ENCODE assay signal across 8 cellular contexts in the genomic region with DNA sequence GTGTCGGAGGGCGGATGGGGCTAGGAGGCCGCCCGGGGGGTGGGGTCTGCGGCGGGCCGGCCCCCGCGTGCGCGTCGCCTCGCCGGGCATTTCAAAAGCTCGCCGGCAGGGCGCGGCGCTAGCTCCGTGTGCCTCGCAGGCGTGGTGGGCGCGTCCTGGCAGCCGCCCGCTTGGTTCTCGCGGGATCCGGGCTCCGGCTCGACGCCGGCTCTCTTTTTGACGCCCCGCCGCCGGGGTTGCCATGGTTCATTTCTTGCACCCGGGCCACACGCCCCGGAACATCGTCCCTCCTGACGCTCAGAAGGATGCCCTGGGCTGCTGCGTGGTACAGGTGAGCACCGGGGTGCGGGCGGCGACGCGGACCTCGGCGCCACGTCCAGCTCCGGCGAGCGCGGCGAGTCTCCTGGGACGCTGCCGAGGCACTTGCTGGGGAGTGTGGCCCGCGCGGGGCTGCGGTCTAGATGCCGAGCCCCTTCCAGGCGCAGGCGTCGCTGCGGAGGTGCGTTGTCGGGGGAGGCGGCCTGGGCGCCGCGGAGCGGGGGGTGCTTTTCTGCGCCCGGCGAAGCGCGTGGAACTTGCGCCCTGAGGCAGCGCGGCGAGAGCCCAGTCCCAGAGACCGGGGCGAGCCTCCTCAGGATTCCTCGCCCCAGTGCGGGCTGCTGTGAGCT. TPM values are rescaled to one million over a fixed set of nuclear protein-coding genes. Genes with fewer than 3 reads are reported as not detected.
DNase-seq lines count a peak whose midpoint lies in the region; ATAC-seq and TF ChIP-seq lines count a peak whose summit lies in the region.

ZYG11A (plus strand) TSS at position 118 of the 668 bp plus-strand sequence; CDS start at position 242, 124 bp downstream.

- H3K4me1 Mint-ChIP-seq in CD8-positive, alpha-beta memory T cell, result peaks cover 0 to 7% (median 7%) of the 10 kb centered on the region in 3 donors
- H3K4me1 Mint-ChIP-seq in activated naive CD4-positive, alpha-beta T cell treated with anti-CD3 and anti-CD28 coated beads for 36 hours (ENCODE audit: low read depth), result peaks cover 1% of the 10 kb centered on the region

- H3K36me3 Mint-ChIP-seq in CD8-positive, alpha-beta memory T cell, result no peaks in the 10 kb centered on the region
- H3K36me3 Mint-ChIP-seq in activated naive CD4-positive, alpha-beta T cell treated with anti-CD3 and anti-CD28 coated beads for 36 hours (ENCODE audit: low read depth), result no peaks in the 10 kb centered on the region

- H3K9me3 ChIP-seq in CD8-positive, alpha-beta memory T cell (ENCODE audit: low read length), result no peaks in the 10 kb centered on the region
- no peaks in the 10 kb centered on the region for H3K9me3 ChIP-seq in heart right ventricle
- no peaks in the 10 kb centered on the region for H3K9me3 ChIP-seq in sigmoid colon

- POLR2A ChIA-PET in CD8-positive, alpha-beta memory T cell (lab: Charles Lee), result interaction anchor here (0.6 kb wide), 2 partner anchors 94 to 116 kb away, joined by 3 to 4 read pairs; partner anchors contain the start of gene ZYG11B

- H3K36me3 ChIP-seq in CD8-positive, alpha-beta memory T cell (ENCODE audit: insufficient read depth, low read length), result no peaks in the 10 kb centered on the region
- H3K36me3 ChIP-seq in heart right ventricle (no peaks in the 10 kb centered on the region), sigmoid colon (no peaks in the 10 kb centered on the region)

- peak within 1 kb of the TSS; percentile 50 for H3K4me3 ChIP-seq in CD8-positive, alpha-beta memory T cell (ENCODE audit: low read length)
- H3K4me3 ChIP-seq in heart right ventricle, result peak within 1 kb of the TSS; percentile 19 to 56 (median 46)
- H3K4me3 ChIP-seq in sigmoid colon, result peak within 1 kb of the TSS; percentile 14 to 47 (median 38)

- H3K4me1 ChIP-seq in CD8-positive, alpha-beta memory T cell (ENCODE audit: insufficient read depth, low read length), result no peaks in the 10 kb centered on the region
- H3K4me1 ChIP-seq in heart right ventricle, result peaks cover 0 to 14% (median 10%) of the 10 kb centered on the region in 9 donors
- H3K4me1 ChIP-seq in sigmoid colon, result peaks cover 0 to 16% (median 12%) of the 10 kb centered on the region in 4 donors

- H3K4me3 Mint-ChIP-seq in CD8-positive, alpha-beta memory T cell, result peak within 1 kb of the TSS; percentile 45 to 84 (median 66)
- H3K4me3 Mint-ChIP-seq in activated naive CD4-positive, alpha-beta T cell treated with anti-CD3 and anti-CD28 coated beads for 36 hours, result peak within 1 kb of the TSS; percentile 65

- TF ChIP-seq POLR2A in sigmoid colon (IDR thresholded peaks at IDR 0.05), result no peak

- peaks cover 37% of the 10 kb centered on the region in 2 donors for H3K27me3 Mint-ChIP-seq in CD8-positive, alpha-beta memory T cell
- H3K27me3 Mint-ChIP-seq in activated naive CD4-positive, alpha-beta T cell treated with anti-CD3 and anti-CD28 coated beads for 36 hours (ENCODE audit: low read depth), result peaks cover 18% of the 10 kb centered on the region

- H3K27ac Mint-ChIP-seq in CD8-positive, alpha-beta memory T cell, result peak within 1 kb of the TSS in 1 of 8 donors; percentile 15
- H3K27ac Mint-ChIP-seq in activated naive CD4-positive, alpha-beta T cell treated with anti-CD3 and anti-CD28 coated beads for 36 hours, result no peak within 1 kb of the TSS

- H3K27me3 ChIP-seq in CD8-positive, alpha-beta memory T cell (ENCODE audit: insufficient read depth, low read length, poor library complexity, severe bottlenecking), result peaks cover 12% of the 10 kb centered on the region
- H3K27me3 ChIP-seq in heart right ventricle (peaks cover 0 to 58% (median 43%) of the 10 kb centered on the region in 7 donors), sigmoid colon (peaks cover 13 to 58% (median 24%) of the 10 kb centered on the region in 3 donors)

- intact Hi-C loops in activated naive CD4-positive, alpha-beta T cell treated with anti-CD3 and anti-CD28 coated beads for 36 hours (cut with micrococcal nuclease), result loop anchor here (1.0 to 10.0 kb wide), 3 partner anchors 79 to 342 kb away; partner anchors contain the start of gene ECHDC2
- intact Hi-C loops in heart right ventricle (cut with DNase I) (no loop called here), sigmoid colon (cut with DNase I) (loop anchor here (10.0 kb wide), 1 partner anchor 342 kb away; no protein-coding TSS in a partner anchor)

- no peak for TF ChIP-seq EP300 in sigmoid colon (IDR thresholded peaks at IDR 0.05)

- peaks cover 0 to 3% (median 0%) of the 10 kb centered on the region in 5 donors for H3K9me3 Mint-ChIP-seq in CD8-positive, alpha-beta memory T cell
- no peaks in the 10 kb centered on the region for H3K9me3 Mint-ChIP-seq in activated naive CD4-positive, alpha-beta T cell treated with anti-CD3 and anti-CD28 coated beads for 36 hours

- 1 to 2% methylated on average over 60 to 88 of the region's 88 CpGs for WGBS in heart right ventricle, 2 donors
- 2 to 16% methylated on average over 88 of the region's 88 CpGs for WGBS in sigmoid colon, 2 donors

- ATAC-seq in GM19467 (IDR thresholded peaks at IDR 0.05; ENCODE audit: unreplicated experiment) (peak; percentile 85), heart right ventricle (peak; percentile 70 to 95 (median 88))

- peak within 1 kb of the TSS; percentile 78 for H3K27ac ChIP-seq in CD8-positive, alpha-beta memory T cell (ENCODE audit: low read depth, low read length)
- H3K27ac ChIP-seq in heart right ventricle (no peak within 1 kb of the TSS), sigmoid colon (no peak within 1 kb of the TSS), substantia nigra (ENCODE audit: low read depth, low read length, poor library complexity, severe bottlenecking) (no peak within 1 kb of the TSS)

- TF ChIP-seq CTCF in heart right ventricle (IDR thresholded peaks at IDR 0.05) (peak in 7 of 9 donors; percentile 11 to 47 (median 40)), sigmoid colon (IDR thresholded peaks at IDR 0.05) (peak in 1 of 4 experiments; percentile 19)

- CTCF ChIA-PET in CD8-positive, alpha-beta memory T cell (lab: Charles Lee), result no interaction called here
- CTCF ChIA-PET in activated naive CD4-positive, alpha-beta T cell treated with anti-CD3 and anti-CD28 coated beads for 36 hours (lab: Charles Lee), result interaction anchor here (0.7 to 1.5 kb wide), 5 partner anchors 10 to 340 kb away, joined by 3 read pairs; no protein-coding TSS in a partner anchor

- peak; percentile 22 to 71 (median 67) for DNase-seq in CD8-positive, alpha-beta memory T cell
- DNase-seq in HUDEP-2 (lab: John Stamatoyannopoulos, UW; ENCODE audit: unreplicated experiment in 76 of 76), result peak in 75 of 76 experiments; percentile 16 to 92 (median 81)
- peak; percentile 98 for DNase-seq in RPMI8226
- DNase-seq in activated naive CD4-positive, alpha-beta T cell treated with anti-CD3 and anti-CD28 coated beads for 36 hours, result peak; percentile 81
- peak; percentile 38 to 58 for DNase-seq in heart right ventricle
- no peak for DNase-seq in sigmoid colon
- no peak for DNase-seq in substantia nigra (lab: John Stamatoyannopoulos, UW)

RNA-seq across cellular contexts. Expression of gene ZYG11A, which starts in this region (rescaled TPM):
- under 1 TPM; 0.04 to 0.07 TPM for total RNA-seq in CD8-positive, alpha-beta memory T cell
- not detected for polyA plus RNA-seq in CD8-positive, alpha-beta memory T cell
- under 1 TPM; 0.05 TPM for total RNA-seq in activated naive CD4-positive, alpha-beta T cell treated with anti-CD3 and anti-CD28 coated beads for 36 hours
- total RNA-seq in heart right ventricle, result under 1 TPM in 1 of 10 donors, not detected in 9; 0.07 TPM
- not detected for polyA plus RNA-seq in heart right ventricle
- total RNA-seq in sigmoid colon, result not detected
- polyA plus RNA-seq in sigmoid colon, result under 1 TPM in 1 of 3 donors, not detected in 2; 0.07 TPM

Comparison
In these comparisons a context has a peak if more than half of its experiments do, and no peak if none do; other contexts are left out.
1. Peak in DNase-seq, H3K4me3 ChIP-seq and H3K27ac ChIP-seq in CD8-positive, alpha-beta memory T cell; RNA of the gene not detected or under 1 TPM.
2. Peak in DNase-seq in activated naive CD4-positive, alpha-beta T cell treated with anti-CD3 and anti-CD28 coated beads for 36 hours; RNA of the gene not detected or under 1 TPM.
3. Peak in DNase-seq, ATAC-seq and H3K4me3 ChIP-seq in heart right ventricle; RNA of the gene not detected or under 1 TPM.
4. DNase-seq: peak in HUDEP-2 (75 of 76) and RPMI8226 (single experiment); none in sigmoid colon (single experiment) and substantia nigra (0 of 49).
5. intact Hi-C loops: an anchor here in activated naive CD4-positive, alpha-beta T cell treated with anti-CD3 and anti-CD28 coated beads for 36 hours (1.0 to 10.0 kb wide) and sigmoid colon (10.0 kb wide); none called in heart right ventricle.
6. Peak in every context shown above with its lines, with median percentiles within 50 percentile points of each other: H3K4me3 ChIP-seq.